Comparison of ENCODE assay signal across 28 cellular contexts in genomic region chr18:911025-911424, GRCh38. TPM values are rescaled to one million over a fixed set of nuclear protein-coding genes. Genes with fewer than 3 reads are reported as not detected.
DNase-seq lines count a peak whose midpoint lies in the region; ATAC-seq, FAIRE-seq and TF ChIP-seq lines count a peak whose summit lies in the region.
"Had no signal": no experiment of that assay in that cellular context is flagged by ENCODE, and none has a peak within 500 bp of the region (broad histone marks: within the 10 kb centered on the region; RNA-seq: fewer than 3 reads in every experiment).

No MANE protein-coding gene starts in this region.

- no peaks in the 10 kb centered on the region for H3K9me3 Mint-ChIP-seq in natural killer cell
- no peaks in the 10 kb centered on the region for H3K9me3 Mint-ChIP-seq in natural killer cell treated with Interleukin-12 subunit alpha and Interleukin-12 subunit beta and Interleukin-15 and Interleukin-18, amount 100 ng/mL, for 72 hours
- H3K9me3 Mint-ChIP-seq: HFFc6 had no signal

- H3K36me3 ChIP-seq in K562 (ENCODE audit: control insufficient read depth, insufficient read depth, low read length) = no peaks in the 10 kb centered on the region
- H3K36me3 ChIP-seq: HAP-1 had no signal

- no peaks in the 10 kb centered on the region for H3K79me2 ChIP-seq in K562 (ENCODE audit: control insufficient read depth, insufficient read depth, low read length)

- no TSS peak for BruUV-seq in K562 (replicated peaks; lab: Mats Ljungman, UMichigan)

- H3K4me2 ChIP-seq in K562 (ENCODE audit: insufficient read depth, low read length) = no peak overlapping the region

- TF ChIP-seq EP300 in K562 (IDR thresholded peaks at IDR 0.05; ENCODE audit: low read length) = no peak

- peaks cover 0 to 30% of the 10 kb centered on the region in 2 experiments; a peak in 3 of 5 replicates for H3K4me1 ChIP-seq in K562 (replicated peaks in 1 of 2; ENCODE audit: control insufficient read depth in 2 of 2, insufficient read depth in 2 of 2, low read length in 2 of 2)
- H3K4me1 ChIP-seq: HAP-1 had no signal

- 0% methylated on average over 2 of the region's 2 CpGs for WGBS in K562 (ENCODE audit: insufficient coverage, low coverage, missing lambda C conversion rate)

- in situ Hi-C loops in K562 (cut with MboI) = no loop called here
- in situ Hi-C loops in GM13976 (cut with MboI; ENCODE audit: low sequenced_read_pairs, unreplicated experiment) = no loop called here

- ATAC-seq in natural killer cell = no peak
- ATAC-seq in natural killer cell treated with Interleukin-12 subunit alpha and Interleukin-12 subunit beta and Interleukin-15 and Interleukin-18, amount 100 ng/mL, for 72 hours = no peak
- ATAC-seq in K562 = no peak
- ATAC-seq: Panc1 had no signal

- H3K9ac ChIP-seq in K562 (ENCODE audit: insufficient read depth in 1 of 2, low read depth in 2 of 2, low read length in 2 of 2) = no peak overlapping the region

- POLR2A ChIA-PET in K562 (lab: Yijun Ruan, JAX) = interaction anchor here (0.8 to 4.1 kb wide), 2 partner anchors 10 to 16 kb away, joined by 3 to 11 read pairs; no protein-coding TSS in a partner anchor

- H4K20me1 ChIP-seq in K562 (replicated peaks; ENCODE audit: control insufficient read depth, insufficient read depth, low read length) = no peaks in the 10 kb centered on the region

- no peaks in the 10 kb centered on the region for H3K36me3 Mint-ChIP-seq in natural killer cell
- peaks cover 4% of the 10 kb centered on the region for H3K36me3 Mint-ChIP-seq in natural killer cell treated with Interleukin-12 subunit alpha and Interleukin-12 subunit beta and Interleukin-15 and Interleukin-18, amount 100 ng/mL, for 72 hours
- H3K36me3 Mint-ChIP-seq: CD4-positive, CD25-positive, alpha-beta regulatory T cell had no signal

- H2AFZ ChIP-seq in K562 (ENCODE audit: low read depth, low read length) = no peak overlapping the region

- H3K27me3 Mint-ChIP-seq in natural killer cell (ENCODE audit: low read depth in 2 of 2) = peaks cover 42 to 67% of the 10 kb centered on the region in 2 donors
- peaks cover 42 to 67% of the 10 kb centered on the region in 2 donors for H3K27me3 Mint-ChIP-seq in natural killer cell treated with Interleukin-12 subunit alpha and Interleukin-12 subunit beta and Interleukin-15 and Interleukin-18, amount 100 ng/mL, for 72 hours

- H3K4me3 Mint-ChIP-seq in natural killer cell = peak overlapping the region; percentile 6
- H3K4me3 Mint-ChIP-seq in natural killer cell treated with Interleukin-12 subunit alpha and Interleukin-12 subunit beta and Interleukin-15 and Interleukin-18, amount 100 ng/mL, for 72 hours = no peak overlapping the region
- H3K4me3 Mint-ChIP-seq: HFFc6 had no signal

- H3K4me1 Mint-ChIP-seq in natural killer cell = peaks cover 14 to 18% of the 10 kb centered on the region in 2 donors
- H3K4me1 Mint-ChIP-seq in natural killer cell treated with Interleukin-12 subunit alpha and Interleukin-12 subunit beta and Interleukin-15 and Interleukin-18, amount 100 ng/mL, for 72 hours (ENCODE audit: low read depth in 2 of 2) = peaks cover 5 to 9% of the 10 kb centered on the region in 2 donors

- H3K27ac Mint-ChIP-seq in natural killer cell = no peak overlapping the region
- H3K27ac Mint-ChIP-seq in natural killer cell treated with Interleukin-12 subunit alpha and Interleukin-12 subunit beta and Interleukin-15 and Interleukin-18, amount 100 ng/mL, for 72 hours = no peak overlapping the region
- H3K27ac Mint-ChIP-seq: CD4-positive, CD25-positive, alpha-beta regulatory T cell; HFFc6 had no signal

- no peaks in the 10 kb centered on the region for H3K9me1 ChIP-seq in K562 (ENCODE audit: control insufficient read depth, insufficient read depth, low read length)

- no peaks in the 10 kb centered on the region for H3K9me3 ChIP-seq in K562 (replicated peaks; ENCODE audit: control insufficient read depth, insufficient read depth, low read depth, low read length)
- H3K9me3 ChIP-seq: HAP-1 had no signal

- TF ChIP-seq RAD21 in K562 (CRISPR knock-in tag; conservative IDR thresholded peaks at IDR 0.05 in 1 of 2, IDR thresholded peaks at IDR 0.05 in 1 of 2) = no peak

- TF ChIP-seq CTCF in natural killer cell (IDR thresholded peaks at IDR 0.05) (no peak), K562 (IDR thresholded peaks at IDR 0.05 in 2 of 3, conservative IDR thresholded peaks at IDR 0.05 in 1 of 3; ENCODE audit: insufficient read depth in 2 of 3, low read depth in 1 of 3, low read length in 3 of 3) (no peak), GM13976 (IDR thresholded peaks at IDR 0.05; ENCODE audit: borderline replicate concordance, control extremely low read depth, extremely low read depth, insufficient read depth, missing control alignments) (no peak)

- CTCF ChIA-PET in K562 (lab: Yijun Ruan, JAX; ENCODE audit: low intra/inter-chr PET ratio) = interaction anchor here (0.7 kb wide), 1 partner anchor 322 kb away, joined by 4 read pairs; no protein-coding TSS in a partner anchor

- no peak overlapping the region for H3K27ac ChIP-seq in K562 (ENCODE audit: extremely low read depth, low read depth, low read length)
- H3K27ac ChIP-seq: RWPE1, SK-N-MC had no signal

- no peak overlapping the region for H3K4me3 ChIP-seq in K562
- H3K4me3 ChIP-seq: HAP-1, SK-N-MC had no signal

- no peak for FAIRE-seq in K562 (lab: Jason Lieb, UNC)
- FAIRE-seq: G401.6 had no signal

- peaks cover 34 to 48% of the 10 kb centered on the region in 2 experiments; a peak in 4 of 5 replicates for H3K27me3 ChIP-seq in K562 (ENCODE audit: control insufficient read depth in 2 of 2, insufficient read depth in 2 of 2, low read length in 2 of 2)

- no peak for DNase-seq in natural killer cell
- no peak for DNase-seq in natural killer cell treated with Interleukin-12 subunit alpha and Interleukin-12 subunit beta and Interleukin-15 and Interleukin-18, amount 100 ng/mL, for 72 hours (ENCODE audit: low spot score)
- DNase-seq in SK-N-DZ (ENCODE audit: low spot score) = peak; percentile 80
- no peak for DNase-seq in K562 (ENCODE audit: extremely low read depth in 1 of 4, low spot score in 3 of 4)
- DNase-seq in hippocampal formation (lab: John Stamatoyannopoulos, UW) = no peak
- no peak for DNase-seq in erythroblast (lab: John Stamatoyannopoulos, UW)
- no peak for DNase-seq in NCI-H748 (lab: John Stamatoyannopoulos, UW; ENCODE audit: unreplicated experiment)
- DNase-seq in GM13976 (ENCODE audit: low spot score) = no peak
- DNase-seq: CD4-positive, CD25-positive, alpha-beta regulatory T cell; DMS153; GOT3; HFFc6; IMR-90; Kasumi-1; MV-4-11; NCI-H1105; NCI-H1436 treated with DMSO at 0.1 percent for 48 hours; NCI-H187 treated with DMSO at 0.1 percent for 48 hours; NCI-H446 treated with DMSO at 0.1 percent for 48 hours; NCI-H526 treated with DMSO at 0.1 percent for 48 hours; SHP77 had no signal

- no peak for TF ChIP-seq POLR2A in K562 (conservative IDR thresholded peaks at IDR 0.05)
- TF ChIP-seq POLR2A in erythroblast (IDR thresholded peaks at IDR 0.05; ENCODE audit: low read length) = no peak

- intact Hi-C loops in natural killer cell (cut with micrococcal nuclease) (no loop called here), K562 (cut with micrococcal nuclease) (loop anchor here (5.0 kb wide), 2 partner anchors 34 to 49 kb away; no protein-coding TSS in a partner anchor)

TF ChIP-seq in K562, 482 proteins besides CTCF, POLR2A, EP300 and RAD21 (continues in another document):
- TF ChIP-seq STAT6 (CRISPR knock-in tag; IDR thresholded peaks at IDR 0.05) = no peak

RNA-seq across cellular contexts. Expression of gene ADCYAP1, which starts 6.4 kb away (rescaled TPM):
- total RNA-seq in natural killer cell (under 1 TPM in 1 of 3 donors, not detected in 2; 0.45 TPM), K562 (2014; rRNA removed) (not detected in 2 replicates), K562 (2014; rRNA removed; fragmentation: Illumina TruSeq; extraction: Trizol) (not detected in 2 replicates), K562 (2015; rRNA removed; fragmentation: Illumina TruSeq; extraction: Trizol) (0.15 TPM in 1 of 2 replicates, not detected in the other), K562 (2021) (not detected in 2 replicates)
- total RNA-seq in natural killer cell treated with Interleukin-12 subunit alpha and Interleukin-12 subunit beta and Interleukin-15 and Interleukin-18, amount 100 ng/mL, for 72 hours = under 1 TPM in 1 of 2 donors, not detected in 1; 0.31 TPM
- polyA plus RNA-seq in SK-N-DZ (2014; cell fraction: cytosol; rRNA removed) = 46.9 and 71.1 TPM in 2 replicates
- polyA plus RNA-seq in SK-N-DZ (2014; cell fraction: nucleus; rRNA removed) = 58.0 and 62.8 TPM in 2 replicates
- total RNA-seq in K562 (2011; cell fraction: chromatin; rRNA removed; ENCODE audit: low replicate concordance) = not detected in 2 replicates
- not detected in 2 replicates for total RNA-seq in K562 (2011; cell fraction: nucleolus; rRNA removed)
- total RNA-seq in K562 (2011; cell fraction: nucleoplasm; rRNA removed) = not detected in 2 replicates
- polyA plus RNA-seq in K562 (2011; rRNA removed) (not detected in 2 replicates), K562 (2014; fragmentation: Illumina TruSeq; extraction: Trizol) (not detected in 2 replicates), K562 (2014; fragmentation: Nextera tagmentation; extraction: Ambion mirVana) (under 1 TPM in 1 of 2 experiments, not detected in 1; 0.03 TPM), K562 (2014; rRNA removed) (not detected in 2 replicates)
- not detected in 2 replicates for polyA plus RNA-seq in K562 (2011; cell fraction: cytosol; rRNA removed)
- not detected in 2 replicates for polyA plus RNA-seq in K562 (2011; cell fraction: nucleus; rRNA removed)
- polyA plus RNA-seq in K562 (2012) = 0.21 and 0.26 TPM in 2 replicates
- polyA minus RNA-seq in K562 (2011; rRNA and poly(A)+ RNA removed) = not detected in 2 replicates
- polyA minus RNA-seq in K562 (2011; cell fraction: cytosol; rRNA and poly(A)+ RNA removed) = not detected in 2 replicates
- polyA minus RNA-seq in K562 (2011; cell fraction: nucleus; rRNA and poly(A)+ RNA removed) = not detected in 2 replicates
- total RNA-seq: A172; CD4-positive, CD25-positive, alpha-beta regulatory T cell; HFFc6; IMR-90; MCF 10A had no signal
- polyA plus RNA-seq: CD4-positive, CD25-positive, alpha-beta regulatory T cell; IMR-90 had no signal
